ENCODE assay signal across 12 cellular contexts in genomic region chr5:136079195-136079985, GRCh38. TPM values are rescaled to one million over a fixed set of nuclear protein-coding genes. Genes with fewer than 3 reads are reported as not detected.
A peak's percentile ranks its signal among the peaks of the same experiment; 100 is the strongest.
DNase-seq lines count a peak whose midpoint lies in the region; ATAC-seq, FAIRE-seq and TF ChIP-seq lines count a peak whose summit lies in the region.
"Had no signal": no experiment of that assay in that cellular context is flagged by ENCODE, and none has a peak within 500 bp of the region (broad histone marks: within the 10 kb centered on the region; RNA-seq: fewer than 3 reads in every experiment).

No MANE protein-coding gene starts in this region.

- H3K27ac ChIP-seq in right cardiac atrium (ENCODE audit: low read length) (no peak overlapping the region), astrocyte (ENCODE audit: low read depth, low read length) (no peak overlapping the region), vagina (no peak overlapping the region)
- H3K27ac ChIP-seq: neutrophil had no signal

- H3K79me2 ChIP-seq in astrocyte (ENCODE audit: insufficient read depth, low read length) = no peaks in the 10 kb centered on the region

- peaks cover 7% of the 10 kb centered on the region for H4K20me1 ChIP-seq in astrocyte (ENCODE audit: insufficient read depth, low read length)

- H3K4me2 ChIP-seq in astrocyte (ENCODE audit: low read length) = peak overlapping the region; percentile 84

- no peaks in the 10 kb centered on the region for H3K4me1 Mint-ChIP-seq in astrocyte (ENCODE audit: low read depth, unreplicated experiment)

- no peaks in the 10 kb centered on the region for H3K9me3 Mint-ChIP-seq in astrocyte (ENCODE audit: unreplicated experiment)

- 67% methylated on average over 25 of the region's 25 CpGs for WGBS in right cardiac atrium

- no peaks in the 10 kb centered on the region for H3K36me3 Mint-ChIP-seq in astrocyte (ENCODE audit: low read depth, unreplicated experiment)

- peak in 2 of 3 donors; percentile 53 to 64 for DNase-seq in right cardiac atrium
- DNase-seq in left cardiac atrium = no peak
- no peak for DNase-seq in astrocyte (ENCODE audit: low read depth)
- DNase-seq in left lobe of liver (ENCODE audit: low spot score) = peak; percentile 42
- DNase-seq in vagina (ENCODE audit: extremely low spot score in 2 of 2) = no peak
- no peak for DNase-seq in SW480 (ENCODE audit: low spot score)
- DNase-seq: Caco-2; NCI-H2081 treated with DMSO at 0.1 percent for 48 hours; stimulated activated CD8-positive, alpha-beta memory T cell treated with anti-CD3 and anti-CD28 coated beads, Interleukin-4, amount 100 ng/mL, for 48 hours had no signal

- no peaks in the 10 kb centered on the region for H3K9me3 ChIP-seq in right cardiac atrium (ENCODE audit: control insufficient read depth, low read length)
- no peaks in the 10 kb centered on the region for H3K9me3 ChIP-seq in astrocyte (ENCODE audit: insufficient read depth, low read depth, low read length)
- H3K9me3 ChIP-seq in vagina = no peaks in the 10 kb centered on the region
- H3K9me3 ChIP-seq: Caco-2, neutrophil had no signal

- H3K27ac Mint-ChIP-seq in astrocyte (ENCODE audit: unreplicated experiment) = no peak overlapping the region

- intact Hi-C loops in right cardiac atrium (cut with DNase I) (no loop called here), left cardiac atrium (cut with DNase I) (no loop called here), vagina (cut with DNase I) (no loop called here)

- no peak overlapping the region for H2AFZ ChIP-seq in astrocyte (ENCODE audit: low read depth, low read length)

- no peak for TF ChIP-seq POLR2A in vagina (IDR thresholded peaks at IDR 0.05)

- FAIRE-seq in astrocyte (lab: Jason Lieb, UNC) = no peak

- H3K27me3 ChIP-seq in right cardiac atrium (ENCODE audit: control insufficient read depth, insufficient read depth) (no peaks in the 10 kb centered on the region), astrocyte (ENCODE audit: insufficient read depth, low read length) (no peaks in the 10 kb centered on the region), vagina (no peaks in the 10 kb centered on the region)

- no peak for TF ChIP-seq CTCF in astrocyte (IDR thresholded peaks at IDR 0.05; ENCODE audit: insufficient read depth, low read depth, low read length)
- no peak for TF ChIP-seq CTCF in vagina (IDR thresholded peaks at IDR 0.05)

- H3K27me3 Mint-ChIP-seq in astrocyte (ENCODE audit: low read depth, unreplicated experiment) = peaks cover 4% of the 10 kb centered on the region

- H3K4me3 Mint-ChIP-seq in astrocyte (ENCODE audit: unreplicated experiment) = peak overlapping the region; percentile 81

- H3K9ac ChIP-seq in astrocyte (ENCODE audit: low read length) = peak overlapping the region; percentile 52

- H3K4me1 ChIP-seq in right cardiac atrium (ENCODE audit: control insufficient read depth, insufficient read depth, low read length) = no peaks in the 10 kb centered on the region
- peaks cover 6% of the 10 kb centered on the region for H3K4me1 ChIP-seq in astrocyte (ENCODE audit: insufficient read depth, low read length)
- H3K4me1 ChIP-seq in vagina = peaks cover 8% of the 10 kb centered on the region

- no peak overlapping the region for H3K4me3 ChIP-seq in right cardiac atrium (ENCODE audit: low read length)
- peak overlapping the region; percentile 51 for H3K4me3 ChIP-seq in astrocyte (ENCODE audit: insufficient read depth, low read depth, low read length)
- peak overlapping the region; percentile 38 to 48 for H3K4me3 ChIP-seq in vagina

- ATAC-seq in right cardiac atrium (no peak), left cardiac atrium (no peak), left lobe of liver (no peak), HG03139 (IDR thresholded peaks at IDR 0.05; ENCODE audit: unreplicated experiment) (no peak), HG03280 (IDR thresholded peaks at IDR 0.05; ENCODE audit: unreplicated experiment) (no peak)

- H3K36me3 ChIP-seq in astrocyte (ENCODE audit: insufficient read depth, low read length) = no peaks in the 10 kb centered on the region
- no peaks in the 10 kb centered on the region for H3K36me3 ChIP-seq in vagina
- H3K36me3 ChIP-seq: neutrophil had no signal

RNA-seq across cellular contexts. Expression of gene TGFBI, which starts 50.6 kb away (rescaled TPM):
- total RNA-seq in right cardiac atrium = 10 to 100 TPM; 41.6 to 60.4 (median 51.2) TPM
- 44.1 TPM for polyA plus RNA-seq in right cardiac atrium
- 100 to 1,000 TPM in 1 of 2 donors, 10 to 100 TPM in 1; 79.7 to 130 TPM for total RNA-seq in left cardiac atrium
- 1,145 and 1,862 TPM in 2 replicates for total RNA-seq in astrocyte
- 49.3 TPM for total RNA-seq in left lobe of liver
- total RNA-seq in vagina = 43.2 TPM

RNA-seq across cellular contexts. Expression of gene SMAD5, which starts 53.3 kb away (rescaled TPM):
- total RNA-seq in right cardiac atrium = 10 to 100 TPM; 43.9 to 62.9 (median 58.2) TPM
- polyA plus RNA-seq in right cardiac atrium = 8.7 TPM
- total RNA-seq in left cardiac atrium = 10 to 100 TPM; 43.1 to 50.8 TPM
- 70.0 and 71.3 TPM in 2 replicates for total RNA-seq in astrocyte
- 22.8 TPM for total RNA-seq in left lobe of liver
- total RNA-seq in vagina = 40.0 TPM

Comparison
In these comparisons a context has a peak if more than half of its experiments do, and no peak if none do; other contexts are left out.
1. DNase-seq: peak in right cardiac atrium (2 of 3) and left lobe of liver (single experiment); none in left cardiac atrium (single experiment), astrocyte (single experiment), vagina (0 of 2) and SW480 (single experiment).